Comparison of ENCODE assay signal across 2 cellular contexts in the genomic region with DNA sequence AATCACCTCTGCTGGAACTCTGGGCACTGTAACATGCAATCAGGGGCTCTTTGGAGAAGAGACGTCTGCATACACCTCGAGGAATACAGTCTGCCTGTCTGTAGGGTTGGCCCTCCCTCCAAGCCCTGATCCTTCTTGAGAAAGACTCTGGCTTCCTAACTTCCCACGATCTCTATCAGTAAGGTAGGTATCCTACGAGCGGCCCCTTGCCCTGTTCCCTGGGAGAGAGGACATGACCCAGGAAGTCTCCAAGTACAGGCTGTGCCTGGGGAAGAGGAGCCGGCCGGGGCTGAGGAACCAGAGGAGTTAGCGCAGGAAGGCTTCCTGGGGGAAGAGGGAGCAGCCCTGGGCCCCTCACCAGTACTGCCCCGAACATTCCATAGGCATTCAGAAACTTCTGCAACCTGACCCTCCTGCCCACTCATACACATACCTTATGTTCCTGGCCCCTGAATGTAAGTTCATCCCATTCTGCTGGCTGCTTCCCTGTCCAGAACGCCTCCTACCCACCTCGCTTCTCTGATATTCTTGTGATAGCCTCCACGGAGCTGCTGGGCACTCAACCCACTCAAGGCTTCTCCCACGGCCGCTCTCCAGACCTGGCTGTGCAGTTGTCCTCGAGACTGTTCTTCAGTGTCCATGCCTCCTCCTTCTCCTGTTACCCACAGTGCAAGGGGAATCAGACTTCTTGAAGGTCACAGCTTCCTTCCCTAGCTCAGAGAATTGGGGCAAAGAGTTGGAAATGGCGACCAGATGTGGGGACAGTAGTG.
TF ChIP-seq lines count a peak whose summit lies in the region.

No MANE protein-coding gene starts in this region.

TF ChIP-seq in GM23338, 12 proteins besides CTCF, POLR2A, EP300 and RAD21:
- TF ChIP-seq, protein P1, sequence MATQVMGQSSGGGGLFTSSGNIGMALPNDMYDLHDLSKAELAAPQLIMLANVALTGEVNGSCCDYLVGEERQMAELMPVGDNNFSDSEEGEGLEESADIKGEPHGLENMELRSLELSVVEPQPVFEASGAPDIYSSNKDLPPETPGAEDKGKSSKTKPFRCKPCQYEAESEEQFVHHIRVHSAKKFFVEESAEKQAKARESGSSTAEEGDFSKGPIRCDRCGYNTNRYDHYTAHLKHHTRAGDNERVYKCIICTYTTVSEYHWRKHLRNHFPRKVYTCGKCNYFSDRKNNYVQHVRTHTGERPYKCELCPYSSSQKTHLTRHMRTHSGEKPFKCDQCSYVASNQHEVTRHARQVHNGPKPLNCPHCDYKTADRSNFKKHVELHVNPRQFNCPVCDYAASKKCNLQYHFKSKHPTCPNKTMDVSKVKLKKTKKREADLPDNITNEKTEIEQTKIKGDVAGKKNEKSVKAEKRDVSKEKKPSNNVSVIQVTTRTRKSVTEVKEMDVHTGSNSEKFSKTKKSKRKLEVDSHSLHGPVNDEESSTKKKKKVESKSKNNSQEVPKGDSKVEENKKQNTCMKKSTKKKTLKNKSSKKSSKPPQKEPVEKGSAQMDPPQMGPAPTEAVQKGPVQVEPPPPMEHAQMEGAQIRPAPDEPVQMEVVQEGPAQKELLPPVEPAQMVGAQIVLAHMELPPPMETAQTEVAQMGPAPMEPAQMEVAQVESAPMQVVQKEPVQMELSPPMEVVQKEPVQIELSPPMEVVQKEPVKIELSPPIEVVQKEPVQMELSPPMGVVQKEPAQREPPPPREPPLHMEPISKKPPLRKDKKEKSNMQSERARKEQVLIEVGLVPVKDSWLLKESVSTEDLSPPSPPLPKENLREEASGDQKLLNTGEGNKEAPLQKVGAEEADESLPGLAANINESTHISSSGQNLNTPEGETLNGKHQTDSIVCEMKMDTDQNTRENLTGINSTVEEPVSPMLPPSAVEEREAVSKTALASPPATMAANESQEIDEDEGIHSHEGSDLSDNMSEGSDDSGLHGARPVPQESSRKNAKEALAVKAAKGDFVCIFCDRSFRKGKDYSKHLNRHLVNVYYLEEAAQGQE (IDR thresholded peaks at IDR 0.05; ENCODE audit: unreplicated experiment): no peak
- no peak for TF ChIP-seq POLR2AphosphoS5 (IDR thresholded peaks at IDR 0.05; ENCODE audit: low read depth)

TF ChIP-seq in WTC11, 78 proteins besides CTCF, POLR2A, EP300 and RAD21 (continued from another document):
- TF ChIP-seq, protein P2, sequence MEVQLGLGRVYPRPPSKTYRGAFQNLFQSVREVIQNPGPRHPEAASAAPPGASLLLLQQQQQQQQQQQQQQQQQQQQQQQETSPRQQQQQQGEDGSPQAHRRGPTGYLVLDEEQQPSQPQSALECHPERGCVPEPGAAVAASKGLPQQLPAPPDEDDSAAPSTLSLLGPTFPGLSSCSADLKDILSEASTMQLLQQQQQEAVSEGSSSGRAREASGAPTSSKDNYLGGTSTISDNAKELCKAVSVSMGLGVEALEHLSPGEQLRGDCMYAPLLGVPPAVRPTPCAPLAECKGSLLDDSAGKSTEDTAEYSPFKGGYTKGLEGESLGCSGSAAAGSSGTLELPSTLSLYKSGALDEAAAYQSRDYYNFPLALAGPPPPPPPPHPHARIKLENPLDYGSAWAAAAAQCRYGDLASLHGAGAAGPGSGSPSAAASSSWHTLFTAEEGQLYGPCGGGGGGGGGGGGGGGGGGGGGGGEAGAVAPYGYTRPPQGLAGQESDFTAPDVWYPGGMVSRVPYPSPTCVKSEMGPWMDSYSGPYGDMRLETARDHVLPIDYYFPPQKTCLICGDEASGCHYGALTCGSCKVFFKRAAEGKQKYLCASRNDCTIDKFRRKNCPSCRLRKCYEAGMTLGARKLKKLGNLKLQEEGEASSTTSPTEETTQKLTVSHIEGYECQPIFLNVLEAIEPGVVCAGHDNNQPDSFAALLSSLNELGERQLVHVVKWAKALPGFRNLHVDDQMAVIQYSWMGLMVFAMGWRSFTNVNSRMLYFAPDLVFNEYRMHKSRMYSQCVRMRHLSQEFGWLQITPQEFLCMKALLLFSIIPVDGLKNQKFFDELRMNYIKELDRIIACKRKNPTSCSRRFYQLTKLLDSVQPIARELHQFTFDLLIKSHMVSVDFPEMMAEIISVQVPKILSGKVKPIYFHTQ (CRISPR knock-in tag; IDR thresholded peaks at IDR 0.05): no peak
- TF ChIP-seq JAZF1 (CRISPR knock-in tag; IDR thresholded peaks at IDR 0.05) (no peak), ZNF138 (CRISPR knock-in tag; conservative IDR thresholded peaks at IDR 0.05) (no peak)
- TF ChIP-seq, protein P3, sequence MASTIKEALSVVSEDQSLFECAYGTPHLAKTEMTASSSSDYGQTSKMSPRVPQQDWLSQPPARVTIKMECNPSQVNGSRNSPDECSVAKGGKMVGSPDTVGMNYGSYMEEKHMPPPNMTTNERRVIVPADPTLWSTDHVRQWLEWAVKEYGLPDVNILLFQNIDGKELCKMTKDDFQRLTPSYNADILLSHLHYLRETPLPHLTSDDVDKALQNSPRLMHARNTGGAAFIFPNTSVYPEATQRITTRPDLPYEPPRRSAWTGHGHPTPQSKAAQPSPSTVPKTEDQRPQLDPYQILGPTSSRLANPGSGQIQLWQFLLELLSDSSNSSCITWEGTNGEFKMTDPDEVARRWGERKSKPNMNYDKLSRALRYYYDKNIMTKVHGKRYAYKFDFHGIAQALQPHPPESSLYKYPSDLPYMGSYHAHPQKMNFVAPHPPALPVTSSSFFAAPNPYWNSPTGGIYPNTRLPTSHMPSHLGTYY (CRISPR knock-in tag; IDR thresholded peaks at IDR 0.05): no peak
TF ChIP-seq in WTC11: peak in this region for 0.
